In genomic region chr6:82877213-82878195, GRCh38 we compare ENCODE assay signal across 18 cellular contexts.
DNase-seq lines count a peak whose midpoint lies in the region; ATAC-seq, FAIRE-seq and TF ChIP-seq lines count a peak whose summit lies in the region.
"Had no signal": no experiment of that assay in that cellular context is flagged by ENCODE, and none has a peak within 500 bp of the region (broad histone marks: within the 10 kb centered on the region; RNA-seq: fewer than 3 reads in every experiment).

No MANE protein-coding gene starts in this region.

- H3K4me1 ChIP-seq in astrocyte (ENCODE audit: insufficient read depth, low read length) = peaks cover 29% of the 10 kb centered on the region
- peaks cover 12% of the 10 kb centered on the region for H3K4me1 ChIP-seq in mesenchymal stem cell (ENCODE audit: control insufficient read depth, insufficient read depth, low read depth, low read length)
- H3K4me1 ChIP-seq in foreskin keratinocyte = peaks cover 4% of the 10 kb centered on the region

- no peak overlapping the region for H3K4me3 ChIP-seq in AG09309 (ENCODE audit: control insufficient read depth, low read depth, low read length)
- no peak overlapping the region for H3K4me3 ChIP-seq in astrocyte (ENCODE audit: insufficient read depth, low read depth, low read length)
- no peak overlapping the region for H3K4me3 ChIP-seq in mesenchymal stem cell (ENCODE audit: insufficient read depth in 1 of 2, low read depth in 1 of 2, low read length in 2 of 2)
- H3K4me3 ChIP-seq: coronary artery, thoracic aorta had no signal

- peak overlapping the region; percentile 11 for H2AK5ac ChIP-seq in mesenchymal stem cell (ENCODE audit: low read length, severe bottlenecking)

- H2AFZ ChIP-seq in astrocyte (ENCODE audit: low read depth, low read length) = no peak overlapping the region
- no peak overlapping the region for H2AFZ ChIP-seq in mesenchymal stem cell (ENCODE audit: low read depth, low read length)

- no peak for ATAC-seq in activated naive CD4-positive, alpha-beta T cell treated with anti-CD3 and anti-CD28 coated beads, Interleukin-2, amount 50 U/mL, for 72 hours
- no peak for ATAC-seq in foreskin keratinocyte
- ATAC-seq: left lobe of liver had no signal

- peaks cover 27% of the 10 kb centered on the region for H3K4me1 Mint-ChIP-seq in astrocyte (ENCODE audit: low read depth, unreplicated experiment)
- H3K4me1 Mint-ChIP-seq: naive B cell had no signal

- no peaks in the 10 kb centered on the region for H3K79me1 ChIP-seq in mesenchymal stem cell (replicated peaks; ENCODE audit: low read length, poor library complexity, severe bottlenecking)

- H3K27me3 ChIP-seq in astrocyte (ENCODE audit: insufficient read depth, low read length) = no peaks in the 10 kb centered on the region
- peaks cover 0 to 3% of the 10 kb centered on the region in 2 experiments for H3K27me3 ChIP-seq in mesenchymal stem cell (ENCODE audit: control insufficient read depth in 1 of 2, insufficient read depth in 1 of 2, low read length in 2 of 2)
- peaks cover 3% of the 10 kb centered on the region for H3K27me3 ChIP-seq in foreskin keratinocyte

- H3K36me3 ChIP-seq in astrocyte (ENCODE audit: insufficient read depth, low read length) = no peaks in the 10 kb centered on the region
- no peaks in the 10 kb centered on the region for H3K36me3 ChIP-seq in mesenchymal stem cell (ENCODE audit: control insufficient read depth in 1 of 2, insufficient read depth in 2 of 2, low read depth in 1 of 2, low read length in 2 of 2)
- H3K36me3 ChIP-seq: thoracic aorta, WERI-Rb-1 had no signal

- DNase-seq in AG09309 (ENCODE audit: low read depth) (peak; percentile 11), HT-29 (ENCODE audit: low spot score) (peak; percentile 52), astrocyte (ENCODE audit: low read depth) (peak; percentile 90), mesenchymal stem cell (no peak), D721Med (ENCODE audit: insufficient read length, low spot score) (no peak), AG08396 (ENCODE audit: low spot score) (no peak), foreskin keratinocyte (no peak)
- no peak for DNase-seq in activated naive CD4-positive, alpha-beta T cell treated with anti-CD3 and anti-CD28 coated beads, Interleukin-2, amount 50 U/mL, for 72 hours (ENCODE audit: low spot score in 2 of 2)
- DNase-seq: amniotic stem cell; DMS153; hippocampal formation; naive B cell; NCI-H1105 treated with DMSO at 0.1 percent for 48 hours; stimulated activated CD4-positive, alpha-beta T cell treated with anti-CD3 and anti-CD28 coated beads, Interleukin-1b, Interleukin-23, amount 100 ng/mL, for 48 hours; WERI-Rb-1 had no signal

- no peak overlapping the region for H4K91ac ChIP-seq in mesenchymal stem cell (ENCODE audit: low read length)

- H3K9ac ChIP-seq in astrocyte (ENCODE audit: low read length) = no peak overlapping the region
- H3K9ac ChIP-seq in mesenchymal stem cell (ENCODE audit: low read length) = no peak overlapping the region

- 97% methylated on average over 3 of the region's 4 CpGs for WGBS in mesenchymal stem cell

- H3K18ac ChIP-seq in mesenchymal stem cell (ENCODE audit: low read depth in 1 of 2, low read length in 2 of 2) = no peak overlapping the region

- no peaks in the 10 kb centered on the region for H3K36me3 Mint-ChIP-seq in astrocyte (ENCODE audit: low read depth, unreplicated experiment)
- no peaks in the 10 kb centered on the region for H3K36me3 Mint-ChIP-seq in activated naive CD4-positive, alpha-beta T cell treated with anti-CD3 and anti-CD28 coated beads, Interleukin-2, amount 50 U/mL, for 72 hours
- H3K36me3 Mint-ChIP-seq: naive B cell had no signal

- TF ChIP-seq CTCF in AG09309 (IDR thresholded peaks at IDR 0.05; ENCODE audit: control insufficient read depth, insufficient read depth, low read depth, low read length, missing control alignments) = no peak
- no peak for TF ChIP-seq CTCF in astrocyte (IDR thresholded peaks at IDR 0.05; ENCODE audit: insufficient read depth, low read depth, low read length)
- TF ChIP-seq CTCF in D721Med (IDR thresholded peaks at IDR 0.05; ENCODE audit: insufficient read depth, missing control alignments) = no peak
- no peak for TF ChIP-seq CTCF in foreskin keratinocyte (conservative IDR thresholded peaks at IDR 0.05)

- no peak overlapping the region for H3K27ac Mint-ChIP-seq in astrocyte (ENCODE audit: unreplicated experiment)
- H3K27ac Mint-ChIP-seq in activated naive CD4-positive, alpha-beta T cell treated with anti-CD3 and anti-CD28 coated beads, Interleukin-2, amount 50 U/mL, for 72 hours = no peak overlapping the region
- H3K27ac Mint-ChIP-seq: naive B cell had no signal

- no peak overlapping the region for H2BK12ac ChIP-seq in mesenchymal stem cell (ENCODE audit: low read length in 2 of 2)

- H3K14ac ChIP-seq in mesenchymal stem cell (ENCODE audit: low read length in 2 of 2) = no peak overlapping the region

- no peaks in the 10 kb centered on the region for H3K9me3 ChIP-seq in astrocyte (ENCODE audit: insufficient read depth, low read depth, low read length)
- no peaks in the 10 kb centered on the region for H3K9me3 ChIP-seq in mesenchymal stem cell (ENCODE audit: control insufficient read depth, low read length)
- H3K9me3 ChIP-seq: thoracic aorta had no signal

- no peak overlapping the region for H3K27ac ChIP-seq in astrocyte (ENCODE audit: low read depth, low read length)
- peak overlapping the region; percentile 69 for H3K27ac ChIP-seq in mesenchymal stem cell (ENCODE audit: low read length, poor library complexity, severe bottlenecking)
- no peak overlapping the region for H3K27ac ChIP-seq in foreskin keratinocyte
- H3K27ac ChIP-seq: coronary artery, thoracic aorta, WERI-Rb-1 had no signal

- no peaks in the 10 kb centered on the region for H4K20me1 ChIP-seq in astrocyte (ENCODE audit: insufficient read depth, low read length)

- no peaks in the 10 kb centered on the region for H3K27me3 Mint-ChIP-seq in astrocyte (ENCODE audit: low read depth, unreplicated experiment)

- H4K8ac ChIP-seq in mesenchymal stem cell (ENCODE audit: low read length) = no peak overlapping the region

- no peaks in the 10 kb centered on the region for H3K9me3 Mint-ChIP-seq in astrocyte (ENCODE audit: unreplicated experiment)
- H3K9me3 Mint-ChIP-seq in activated naive CD4-positive, alpha-beta T cell treated with anti-CD3 and anti-CD28 coated beads, Interleukin-2, amount 50 U/mL, for 72 hours = no peaks in the 10 kb centered on the region
- H3K9me3 Mint-ChIP-seq: naive B cell had no signal

- FAIRE-seq in astrocyte (lab: Jason Lieb, UNC) = peak; percentile 49
- no peak for FAIRE-seq in D721Med (lab: Jason Lieb, UNC)

- no peak overlapping the region for H2BK120ac ChIP-seq in mesenchymal stem cell (ENCODE audit: low read depth, low read length)

- H2BK15ac ChIP-seq in mesenchymal stem cell (ENCODE audit: low read depth, poor library complexity, severe bottlenecking) = no peak overlapping the region

- no peaks in the 10 kb centered on the region for H3K79me2 ChIP-seq in astrocyte (ENCODE audit: insufficient read depth, low read length)

- no peak overlapping the region for H2BK5ac ChIP-seq in mesenchymal stem cell (ENCODE audit: low read depth, low read length, poor library complexity, severe bottlenecking)

- H3K4ac ChIP-seq in mesenchymal stem cell (ENCODE audit: low read depth in 1 of 2, low read length in 2 of 2) = no peak overlapping the region

- H3K4me2 ChIP-seq in astrocyte (ENCODE audit: low read length) (peak overlapping the region; percentile 13), mesenchymal stem cell (ENCODE audit: low read length, poor library complexity, severe bottlenecking) (no peak overlapping the region)

- H3K23ac ChIP-seq in mesenchymal stem cell (ENCODE audit: low read length in 2 of 2) = no peak overlapping the region

- H3K4me3 Mint-ChIP-seq in astrocyte (ENCODE audit: unreplicated experiment) = no peak overlapping the region
- H3K4me3 Mint-ChIP-seq: naive B cell had no signal

Comparison
In these comparisons a context has a peak if more than half of its experiments do, and no peak if none do; other contexts are left out.
1. DNase-seq: peak in AG09309 (single experiment), HT-29 (single experiment) and astrocyte (single experiment); none in mesenchymal stem cell (single experiment), D721Med (single experiment), activated naive CD4-positive, alpha-beta T cell treated with anti-CD3 and anti-CD28 coated beads, Interleukin-2, amount 50 U/mL, for 72 hours (0 of 2), AG08396 (single experiment) and foreskin keratinocyte (0 of 2).